ENCODE assay signal across 16 cellular contexts in genomic region chr5:87825583-87825982, GRCh38.
"Had no signal": no experiment of that assay in that cellular context is flagged by ENCODE, and none has a peak within 500 bp of the region (broad histone marks: within the 10 kb centered on the region; RNA-seq: fewer than 3 reads in every experiment).

No MANE protein-coding gene starts in this region.

- H3K4me3 ChIP-seq: adrenal gland, psoas muscle, right lobe of liver had no signal

- H3K9me3 ChIP-seq: adrenal gland, psoas muscle, right lobe of liver had no signal

- H3K27me3 ChIP-seq: adrenal gland, right lobe of liver had no signal

- H3K27ac ChIP-seq: adrenal gland, psoas muscle, right lobe of liver had no signal

- ATAC-seq: left lobe of liver; natural killer cell treated with Interleukin-12 subunit alpha and Interleukin-12 subunit beta and Interleukin-15 and Interleukin-18, amount 100 ng/mL, for 72 hours; psoas muscle; right lobe of liver; stimulated activated memory B cell treated with anti-CD40 and anti-IgM and Interleukin-4, amounts not matched to agents 10 μg/mL and 1 μg/mL and 100 μg/mL, for 72 hours had no signal

- DNase-seq: activated B cell treated with CpG ODN at 0.5 μM for 24 hours; activated CD4-positive, alpha-beta T cell treated with anti-CD3 and anti-CD28 coated beads, Interleukin-2, amount 10 ng/mL, durations not matched to agents 24 days and 14 days; activated CD8-positive, alpha-beta memory T cell treated with anti-CD3 and anti-CD28 coated beads for 24 hours; activated naive CD4-positive, alpha-beta T cell treated with anti-CD3 and anti-CD28 coated beads, Interleukin-2, amount 10 ng/mL, durations not matched to agents 7 days and 5 days; activated T-cell treated with anti-CD3 and anti-CD28 coated beads for 4 hours; adrenal gland; cerebellar nuclear complex; dermis blood vessel endothelial cell; endodermal cell; mammary epithelial cell; psoas muscle; right lobe of liver; trophoblast cell had no signal

- H3K4me1 ChIP-seq: adrenal gland, psoas muscle had no signal

- H3K36me3 ChIP-seq: adrenal gland, right lobe of liver had no signal
